Comparison of ENCODE assay signal across 2 cellular contexts in genomic region chr16:66933776-66934137, GRCh38.
TF ChIP-seq lines count a peak whose summit lies in the region.

No MANE protein-coding gene starts in this region.

TF ChIP-seq in A549, 52 proteins besides CTCF, POLR2A, EP300 and RAD21:
- TF ChIP-seq MAZ (IDR thresholded peaks at IDR 0.05; ENCODE audit: borderline replicate concordance, low read depth, low read length) (no peak), KDM1A (IDR thresholded peaks at IDR 0.05; ENCODE audit: low read depth) (0 out of 2 replicates have a peak, but pooled peaks have one; percentile 49)

TF ChIP-seq in SK-N-SH, 30 proteins besides CTCF, POLR2A, EP300 and RAD21:
- TF ChIP-seq FOSL2 (IDR thresholded peaks at IDR 0.05; ENCODE audit: borderline replicate concordance, low read depth) (no peak), MXI1 (IDR thresholded peaks at IDR 0.05; ENCODE audit: low read depth, low read length) (no peak), RXRA (IDR thresholded peaks at IDR 0.05; ENCODE audit: borderline replicate concordance, low read depth) (no peak), ELF1 (IDR thresholded peaks at IDR 0.05) (no peak), NFIC (IDR thresholded peaks at IDR 0.05; ENCODE audit: borderline replicate concordance) (no peak), MEF2A (IDR thresholded peaks at IDR 0.05; ENCODE audit: borderline replicate concordance, low read depth) (no peak), CHD2 (IDR thresholded peaks at IDR 0.05; ENCODE audit: low read length, partially characterized antibody) (no peak), FOXJ3 (CRISPR knock-in tag; IDR thresholded peaks at IDR 0.05) (no peak), SIN3A (IDR thresholded peaks at IDR 0.05; ENCODE audit: borderline replicate concordance, low read depth, low read length) (no peak), NRF1 (IDR thresholded peaks at IDR 0.05; ENCODE audit: low read depth, low read length) (no peak), MAX (IDR thresholded peaks at IDR 0.05; ENCODE audit: low read depth) (no peak), GATA2 (CRISPR knock-in tag; IDR thresholded peaks at IDR 0.05) (no peak)
